33 cellular contexts compared by ENCODE assay signal in the genomic region with DNA sequence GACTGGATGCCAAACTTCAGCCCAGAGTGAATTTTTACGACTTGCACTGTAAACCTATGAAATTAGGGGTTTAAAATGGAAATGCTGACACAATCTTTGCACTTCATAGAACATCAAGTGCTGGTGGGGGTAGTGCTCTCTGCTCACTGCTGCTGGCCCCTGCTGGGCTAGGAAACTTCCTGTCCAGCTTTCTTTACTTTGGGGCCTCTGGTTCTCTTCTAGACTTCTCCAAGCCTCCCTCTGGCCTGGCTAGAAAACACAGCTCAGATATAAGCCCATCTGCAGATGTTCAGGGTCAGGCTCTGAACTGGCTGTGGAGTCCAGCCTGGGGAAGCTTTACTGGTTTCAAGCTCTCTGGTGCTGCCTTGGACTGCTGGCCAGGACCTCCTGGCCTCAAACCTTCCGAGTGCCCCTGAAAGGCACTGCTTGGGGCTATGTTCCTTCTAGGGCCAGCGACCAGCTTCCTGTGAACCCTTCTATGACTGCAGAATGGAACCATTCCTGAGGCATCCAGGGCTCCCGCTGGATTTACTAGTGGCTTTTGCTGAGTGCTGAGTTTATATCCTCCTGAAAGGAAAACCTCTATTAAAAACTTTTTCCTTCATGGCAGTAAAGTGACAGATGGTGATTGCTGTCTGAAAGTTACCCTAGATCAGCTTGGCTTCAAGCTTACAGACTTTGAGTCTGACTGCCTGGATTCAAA. TPM values are rescaled to one million over a fixed set of nuclear protein-coding genes. Genes with fewer than 3 reads are reported as not detected.
DNase-seq lines count a peak whose midpoint lies in the region; ATAC-seq and TF ChIP-seq lines count a peak whose summit lies in the region.
"Had no signal": no experiment of that assay in that cellular context is flagged by ENCODE, and none has a peak within 500 bp of the region (broad histone marks: within the 10 kb centered on the region; RNA-seq: fewer than 3 reads in every experiment).

No MANE protein-coding gene starts in this region.

- TF ChIP-seq POLR2A in esophagus muscularis mucosa (IDR thresholded peaks at IDR 0.05; ENCODE audit: low read depth) = no peak

- POLR2A ChIA-PET in Panc1 (lab: Charles Lee) = no interaction called here

- TF ChIP-seq EP300 in esophagus muscularis mucosa (IDR thresholded peaks at IDR 0.05) = no peak

- H3K27me3 ChIP-seq in Panc1 (ENCODE audit: control insufficient read depth, insufficient read depth, low read length) (no peaks in the 10 kb centered on the region), esophagus muscularis mucosa (no peaks in the 10 kb centered on the region)
- H3K27me3 ChIP-seq: upper lobe of left lung had no signal

- H3K9me3 ChIP-seq in Panc1 (ENCODE audit: control insufficient read depth, insufficient read depth, low read depth, low read length) (no peaks in the 10 kb centered on the region), esophagus muscularis mucosa (no peaks in the 10 kb centered on the region)
- H3K9me3 ChIP-seq: upper lobe of left lung had no signal

- no TSS peak for BruUV-seq in Panc1 (replicated peaks; lab: Mats Ljungman, UMichigan)

- H3K4me3 ChIP-seq in Panc1 (ENCODE audit: low read depth in 2 of 2, low read length in 2 of 2) (no peak overlapping the region), esophagus muscularis mucosa (no peak overlapping the region)
- H3K4me3 ChIP-seq: upper lobe of left lung had no signal

- in situ Hi-C loops in Panc1 (cut with HindIII; ENCODE audit: low pct_unique_long_range_greater_than_20kb, low sequenced_read_pairs) = no loop called here

- peak overlapping the region; percentile 71; the same call in 1 of the 2 replicates for H3K27ac ChIP-seq in Panc1 (ENCODE audit: low read length)
- H3K27ac ChIP-seq in esophagus muscularis mucosa (replicated peaks in 1 of 4) = no peak overlapping the region
- H3K27ac ChIP-seq: 22Rv1, RWPE1, upper lobe of left lung had no signal

- peaks cover 22% of the 10 kb centered on the region for H3K4me1 ChIP-seq in Panc1 (ENCODE audit: control insufficient read depth, insufficient read depth, low read length)
- H3K4me1 ChIP-seq in esophagus muscularis mucosa = no peaks in the 10 kb centered on the region
- H3K4me1 ChIP-seq: upper lobe of left lung had no signal

- ATAC-seq in Panc1 = peak; percentile 75
- no peak for ATAC-seq in GM18517 (IDR thresholded peaks at IDR 0.05; ENCODE audit: unreplicated experiment)
- ATAC-seq: activated T-cell treated with anti-CD3 and anti-CD28 coated beads, Interleukin-2, amount 50 U/mL, for 72 hours; effector memory CD8-positive, alpha-beta T cell; naive thymus-derived CD4-positive, alpha-beta T cell; sciatic nerve had no signal

- CTCF ChIA-PET in Panc1 (lab: Charles Lee) = interaction anchor here (0.6 kb wide), 1 partner anchor 825 kb away, joined by 3 read pairs; no protein-coding TSS in a partner anchor

- DNase-seq in DMS 273 (lab: John Stamatoyannopoulos, UW; ENCODE audit: unreplicated experiment) (peak; percentile 18), DMS 273 treated with DMSO at 0.1 percent for 48 hours (lab: John Stamatoyannopoulos, UW) (no peak), Panc1 (ENCODE audit: low read depth, low spot score) (no peak), esophagus muscularis mucosa (ENCODE audit: extremely low spot score) (peak; percentile 57), NCI-H187 (lab: John Stamatoyannopoulos, UW) (no peak), hepatic stellate cell (ENCODE audit: low spot score) (no peak)
- DNase-seq: activated CD4-positive, alpha-beta memory T cell treated with anti-CD3 and anti-CD28 coated beads for 36 hours; activated CD4-positive, CD25-positive, alpha-beta regulatory T cell treated with anti-CD3 and anti-CD28 coated beads, Interleukin-2, amount 50 U/mL, for 72 hours; activated naive CD4-positive, alpha-beta T cell treated with Interleukin-2 at 50 U/mL for 16 hours; activated T-cell treated with anti-CD3 and anti-CD28 coated beads, Interleukin-2, amount 50 U/mL, for 72 hours; Calu3; central memory CD4-positive, alpha-beta T cell; DND-41; effector memory CD8-positive, alpha-beta T cell; HCEC 1CT; naive thymus-derived CD4-positive, alpha-beta T cell; NCI-H1048; NCI-H1694; NCI-H446 treated with DMSO at 0.1 percent for 48 hours; nucleus accumbens; stimulated activated CD4-positive, alpha-beta T cell treated with anti-CD3 and anti-CD28 coated beads, Interleukin-4, amount 100 ng/mL, for 4 hours; substantia nigra; upper lobe of left lung had no signal

- intact Hi-C loops in Panc1 (cut with micrococcal nuclease; ENCODE audit: unreplicated experiment) = no loop called here
- intact Hi-C loops in esophagus muscularis mucosa (cut with DNase I) = no loop called here

- WGBS in esophagus muscularis mucosa = 76% methylated on average over 4 of the region's 4 CpGs

- TF ChIP-seq CTCF in Panc1 (IDR thresholded peaks at IDR 0.05) (no peak), esophagus muscularis mucosa (IDR thresholded peaks at IDR 0.05) (no peak), subcutaneous adipose tissue (IDR thresholded peaks at IDR 0.05; ENCODE audit: low read depth) (peak; percentile 10)

- H3K36me3 ChIP-seq in Panc1 (ENCODE audit: control insufficient read depth, insufficient read depth, low read length) = no peaks in the 10 kb centered on the region
- H3K36me3 ChIP-seq in esophagus muscularis mucosa = no peaks in the 10 kb centered on the region
- H3K36me3 ChIP-seq: upper lobe of left lung had no signal

RNA-seq across cellular contexts. Expression of gene TBX4, which starts 59.4 kb away (rescaled TPM):
- not detected for total RNA-seq in Panc1 (2021; ENCODE audit: unreplicated experiment)
- polyA plus RNA-seq in Panc1 (2012; ENCODE audit: insufficient read length) = 0.19 TPM
- total RNA-seq in esophagus muscularis mucosa = not detected
- 1 to 10 TPM in 2 of 4 donors, not detected in 2; 1.1 to 4.7 TPM for total RNA-seq in subcutaneous adipose tissue
- total RNA-seq: activated CD4-positive, alpha-beta memory T cell treated with anti-CD3 and anti-CD28 coated beads for 36 hours; activated T-cell treated with anti-CD3 and anti-CD28 coated beads, Interleukin-2, amount 50 U/mL, for 72 hours; Calu3; epithelial cell of proximal tubule; kidney epithelial cell; LHCN-M2; naive thymus-derived CD4-positive, alpha-beta T cell; progenitor cell of endocrine pancreas; sciatic nerve; SK-MEL-5 had no signal
- polyA plus RNA-seq: naive thymus-derived CD4-positive, alpha-beta T cell had no signal

Comparison
In these comparisons a context has a peak if more than half of its experiments do, and no peak if none do; other contexts are left out.
1. DNase-seq: peak in DMS 273 (single experiment) and esophagus muscularis mucosa (single experiment); none in DMS 273 treated with DMSO at 0.1 percent for 48 hours (single experiment), Panc1 (single experiment), NCI-H187 (0 of 2) and hepatic stellate cell (single experiment).